Comparison of ENCODE assay signal across 11 cellular contexts in the genomic region with DNA sequence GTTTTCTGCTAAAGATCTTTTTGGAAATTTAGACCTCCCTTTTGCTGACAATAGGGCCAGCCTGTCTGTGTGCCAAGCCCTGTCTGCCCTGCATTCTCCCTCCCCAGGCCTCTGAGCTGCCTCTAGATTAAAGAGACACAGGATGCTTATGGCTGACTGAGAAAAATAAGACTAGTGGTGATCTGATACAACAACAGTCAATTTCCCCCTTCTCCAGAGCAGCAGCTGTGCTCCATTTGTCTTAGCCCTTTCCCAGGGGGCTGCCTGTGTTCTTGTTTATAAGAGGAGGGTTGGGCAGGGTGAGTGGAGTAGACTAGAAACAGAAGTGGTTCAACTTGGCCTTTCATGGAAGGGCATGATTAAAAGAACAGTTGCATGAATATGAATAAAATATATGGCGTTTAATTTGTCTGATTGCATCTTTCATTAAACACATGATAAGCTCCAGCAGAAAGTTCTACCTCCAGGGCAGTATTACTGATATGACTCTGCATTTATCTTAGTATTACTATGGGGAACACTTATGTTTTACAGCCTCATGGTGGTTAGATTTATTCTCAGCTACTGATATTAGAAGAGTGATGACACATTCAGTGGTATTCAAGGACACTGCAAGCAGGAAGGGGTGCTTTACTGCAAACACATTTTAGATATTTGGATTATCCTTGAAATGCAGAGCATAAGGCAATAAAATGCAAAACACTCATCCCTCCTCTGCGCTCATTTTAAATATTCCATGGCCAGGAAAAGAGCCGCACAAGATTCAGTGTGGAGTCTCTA.
DNase-seq lines count a peak whose midpoint lies in the region; ATAC-seq and TF ChIP-seq lines count a peak whose summit lies in the region.
"Had no signal": no experiment of that assay in that cellular context is flagged by ENCODE, and none has a peak within 500 bp of the region (broad histone marks: within the 10 kb centered on the region; RNA-seq: fewer than 3 reads in every experiment).

No MANE protein-coding gene starts in this region.

- H3K23ac ChIP-seq in neuronal stem cell (ENCODE audit: low read depth, low read length, poor library complexity): no peak overlapping the region

- no peak overlapping the region for H2BK5ac ChIP-seq in neuronal stem cell (ENCODE audit: low read length)

- no peaks in the 10 kb centered on the region for H3K9me3 ChIP-seq in neuronal stem cell (replicated peaks in 1 of 2; ENCODE audit: control insufficient read depth in 2 of 2, insufficient read depth in 1 of 2, low read depth in 1 of 2, low read length in 2 of 2)

- no CpG with 5 or more reads among the region's 3 CpGs for WGBS in neuronal stem cell (ENCODE audit: extremely low coverage in 2 of 2, insufficient read length in 2 of 2, insufficient replicate concordance in 1 of 2), 2 donors

- no peak overlapping the region for H4K8ac ChIP-seq in neuronal stem cell (ENCODE audit: low read depth, low read length)

- H2BK120ac ChIP-seq in neuronal stem cell (ENCODE audit: low read depth, low read length): no peak overlapping the region

- H3K18ac ChIP-seq in neuronal stem cell (ENCODE audit: low read length): no peak overlapping the region

- H3K4me2 ChIP-seq in neuronal stem cell (ENCODE audit: insufficient read depth, low read length, poor library complexity, severe bottlenecking): no peak overlapping the region

- in situ Hi-C loops in GM13977 (cut with MboI; ENCODE audit: low pct_unique_long_range_greater_than_20kb, low sequenced_read_pairs, unreplicated experiment): no loop called here

- H3K4ac ChIP-seq in neuronal stem cell (ENCODE audit: low read length): no peak overlapping the region

- H2AK5ac ChIP-seq in neuronal stem cell (ENCODE audit: low read depth, low read length): no peak overlapping the region

- no peaks in the 10 kb centered on the region for H3K36me3 ChIP-seq in neuronal stem cell (replicated peaks in 1 of 2; ENCODE audit: control insufficient read depth in 2 of 2, insufficient read depth in 2 of 2, low read length in 2 of 2)

- no peak overlapping the region for H2AFZ ChIP-seq in neuronal stem cell (ENCODE audit: low read length)

- no peaks in the 10 kb centered on the region for H3K79me1 ChIP-seq in neuronal stem cell (ENCODE audit: low read depth, low read length)

- H3K4me3 ChIP-seq in neuronal stem cell (ENCODE audit: low read length in 2 of 2): no peak overlapping the region

- H4K91ac ChIP-seq in neuronal stem cell (ENCODE audit: low read depth, low read length, poor library complexity): no peak overlapping the region

- no peak overlapping the region for H3K27ac ChIP-seq in neuronal stem cell (replicated peaks; ENCODE audit: low read length)

- H3K9ac ChIP-seq in neuronal stem cell (ENCODE audit: low read depth, low read length, poor library complexity): no peak overlapping the region

- no peak overlapping the region for H2BK12ac ChIP-seq in neuronal stem cell (ENCODE audit: low read length)

- no peak overlapping the region for H2BK15ac ChIP-seq in neuronal stem cell (ENCODE audit: low read length)

- ATAC-seq in GM21737 (IDR thresholded peaks at IDR 0.05; ENCODE audit: unreplicated experiment) (no peak), GM21381 (IDR thresholded peaks at IDR 0.05; ENCODE audit: unreplicated experiment) (no peak)

- TF ChIP-seq CTCF in GM13977 (IDR thresholded peaks at IDR 0.05; ENCODE audit: extremely low read depth, insufficient read depth, missing control alignments): no peak

- peak; percentile 77 for DNase-seq in ELR (ENCODE audit: low read depth)
- DNase-seq in NCI-H1694 treated with DMSO at 0.1 percent for 48 hours (lab: John Stamatoyannopoulos, UW): peak; percentile 46
- DNase-seq in astrocyte of the hippocampus (ENCODE audit: low read depth, low spot score): peak; percentile 8
- DNase-seq in neuronal stem cell (ENCODE audit: low spot score): peak; percentile 40
- no peak for DNase-seq in GM13977 (ENCODE audit: low spot score)
- no peak for DNase-seq in pons (ENCODE audit: low spot score)
- DNase-seq: activated CD8-positive, alpha-beta memory T cell treated with anti-CD3 and anti-CD28 coated beads, Interleukin-2, amount 50 U/mL, for 4 hours; hippocampal formation; T-helper 1 cell had no signal

- no peaks in the 10 kb centered on the region for H3K27me3 ChIP-seq in neuronal stem cell (ENCODE audit: control insufficient read depth in 3 of 3, insufficient read depth in 3 of 3, low read depth in 1 of 3, low read length in 3 of 3)

- peaks cover 0 to 5% of the 10 kb centered on the region in 2 donors for H3K4me1 ChIP-seq in neuronal stem cell (ENCODE audit: control insufficient read depth in 2 of 2, insufficient read depth in 1 of 2, low read depth in 1 of 2, low read length in 2 of 2)

- H3K14ac ChIP-seq in neuronal stem cell (ENCODE audit: low read length): no peak overlapping the region

Comparison
In these comparisons a context has a peak if more than half of its experiments do, and no peak if none do; other contexts are left out.
1. DNase-seq: peak in ELR (single experiment), NCI-H1694 treated with DMSO at 0.1 percent for 48 hours (single experiment), astrocyte of the hippocampus (single experiment) and neuronal stem cell (single experiment); none in GM13977 (single experiment) and pons (single experiment).